Comparison of ENCODE assay signal across 16 cellular contexts in genomic region chr1:113890816-113891215, GRCh38. TPM values are rescaled to one million over a fixed set of nuclear protein-coding genes. Genes with fewer than 3 reads are reported as not detected.
DNase-seq lines count a peak whose midpoint lies in the region; ATAC-seq and TF ChIP-seq lines count a peak whose summit lies in the region.
"Had no signal": no experiment of that assay in that cellular context is flagged by ENCODE, and none has a peak within 500 bp of the region (broad histone marks: within the 10 kb centered on the region; RNA-seq: fewer than 3 reads in every experiment).

No MANE protein-coding gene starts in this region.

- H3K4me3 Mint-ChIP-seq in activated naive CD4-positive, alpha-beta T cell treated with anti-CD3 and anti-CD28 coated beads, Interleukin-2, amount 50 U/mL, for 24 hours: no peak overlapping the region
- H3K4me3 Mint-ChIP-seq in activated naive CD4-positive, alpha-beta T cell treated with anti-CD3 and anti-CD28 coated beads for 36 hours: no peak overlapping the region
- H3K4me3 Mint-ChIP-seq in CD4-positive, alpha-beta T cell: no peak overlapping the region
- H3K4me3 Mint-ChIP-seq in activated T-helper 1 cell treated with anti-CD3 and anti-CD28 coated beads, Interleukin-12 subunit alpha, Interleukin-12 subunit beta, Interleukin-2, Interleukin-4 antibody, amounts not matched to agents 30 ng/mL and 10 ng/mL and 1 ng/mL, durations not matched to agents 14 hours and 24 hours and 36 hours: no peak overlapping the region
- no peak overlapping the region for H3K4me3 Mint-ChIP-seq in immature natural killer cell
- H3K4me3 Mint-ChIP-seq: CD8-positive, alpha-beta memory T cell had no signal

- H3K9me3 Mint-ChIP-seq in activated naive CD4-positive, alpha-beta T cell treated with anti-CD3 and anti-CD28 coated beads, Interleukin-2, amount 50 U/mL, for 24 hours: no peaks in the 10 kb centered on the region
- H3K9me3 Mint-ChIP-seq in activated naive CD4-positive, alpha-beta T cell treated with anti-CD3 and anti-CD28 coated beads for 36 hours: no peaks in the 10 kb centered on the region
- H3K9me3 Mint-ChIP-seq in CD4-positive, alpha-beta T cell: no peaks in the 10 kb centered on the region
- no peaks in the 10 kb centered on the region for H3K9me3 Mint-ChIP-seq in activated T-helper 1 cell treated with anti-CD3 and anti-CD28 coated beads, Interleukin-12 subunit alpha, Interleukin-12 subunit beta, Interleukin-2, Interleukin-4 antibody, amounts not matched to agents 30 ng/mL and 10 ng/mL and 1 ng/mL, durations not matched to agents 14 hours and 24 hours and 36 hours
- H3K9me3 Mint-ChIP-seq in immature natural killer cell: no peaks in the 10 kb centered on the region
- H3K9me3 Mint-ChIP-seq: CD8-positive, alpha-beta memory T cell had no signal

- no peak for TF ChIP-seq CTCF in CD4-positive, alpha-beta T cell (IDR thresholded peaks at IDR 0.05)
- no peak for TF ChIP-seq CTCF in MM.1S (IDR thresholded peaks at IDR 0.05; ENCODE audit: low read length)

- ATAC-seq in CD4-positive, alpha-beta T cell (ENCODE audit: poor library complexity): no peak
- ATAC-seq: A549 had no signal

- H3K36me3 ChIP-seq in MM.1S (replicated peaks; ENCODE audit: insufficient read depth, low read length): no peaks in the 10 kb centered on the region

- H3K27ac ChIP-seq in CD4-positive, alpha-beta T cell (ENCODE audit: low read depth, low read length): no peak overlapping the region
- no peak overlapping the region for H3K27ac ChIP-seq in MM.1S (ENCODE audit: low read length)
- H3K27ac ChIP-seq: A549, C4-2B had no signal

- H3K4me1 Mint-ChIP-seq in activated naive CD4-positive, alpha-beta T cell treated with anti-CD3 and anti-CD28 coated beads, Interleukin-2, amount 50 U/mL, for 24 hours: peaks cover 34% of the 10 kb centered on the region
- peaks cover 19% of the 10 kb centered on the region for H3K4me1 Mint-ChIP-seq in activated naive CD4-positive, alpha-beta T cell treated with anti-CD3 and anti-CD28 coated beads for 36 hours (ENCODE audit: low read depth)
- H3K4me1 Mint-ChIP-seq in CD4-positive, alpha-beta T cell (ENCODE audit: low read depth): peaks cover 16% of the 10 kb centered on the region
- peaks cover 23% of the 10 kb centered on the region for H3K4me1 Mint-ChIP-seq in activated T-helper 1 cell treated with anti-CD3 and anti-CD28 coated beads, Interleukin-12 subunit alpha, Interleukin-12 subunit beta, Interleukin-2, Interleukin-4 antibody, amounts not matched to agents 30 ng/mL and 10 ng/mL and 1 ng/mL, durations not matched to agents 14 hours and 24 hours and 36 hours (ENCODE audit: low read depth)
- H3K4me1 Mint-ChIP-seq in immature natural killer cell: peaks cover 29% of the 10 kb centered on the region in 2 donors

- no peak overlapping the region for H3K4me3 ChIP-seq in MM.1S (ENCODE audit: low read length)
- H3K4me3 ChIP-seq: A549, HAP-1 had no signal

- DNase-seq in activated naive CD4-positive, alpha-beta T cell treated with anti-CD3 and anti-CD28 coated beads for 36 hours: no peak
- DNase-seq in CD4-positive, alpha-beta T cell: no peak
- no peak for DNase-seq in activated T-helper 1 cell treated with anti-CD3 and anti-CD28 coated beads, Interleukin-12 subunit alpha, Interleukin-12 subunit beta, Interleukin-2, Interleukin-4 antibody, amounts not matched to agents 30 ng/mL and 10 ng/mL and 1 ng/mL, durations not matched to agents 14 hours and 24 hours and 36 hours (ENCODE audit: low spot score)
- no peak for DNase-seq in immature natural killer cell
- no peak for DNase-seq in stimulated activated CD4-positive, alpha-beta T cell treated with anti-CD3 and anti-CD28 coated beads, Interleukin-2, amount 100 ng/mL, for 24 hours
- no peak for DNase-seq in MM.1S
- DNase-seq: BE2C; Caco-2; CD8-positive, alpha-beta memory T cell; DND-41; GDM1 had no signal

- H3K79me2 ChIP-seq in MM.1S (ENCODE audit: low read length): no peaks in the 10 kb centered on the region

- no peaks in the 10 kb centered on the region for H3K9me3 ChIP-seq in CD4-positive, alpha-beta T cell (ENCODE audit: control insufficient read depth, low read length)
- no peaks in the 10 kb centered on the region for H3K9me3 ChIP-seq in MM.1S (replicated peaks; ENCODE audit: insufficient read depth, low read length)
- H3K9me3 ChIP-seq: A549, BE2C, Caco-2, HAP-1 had no signal

- peaks cover 8% of the 10 kb centered on the region for H3K36me3 Mint-ChIP-seq in activated naive CD4-positive, alpha-beta T cell treated with anti-CD3 and anti-CD28 coated beads, Interleukin-2, amount 50 U/mL, for 24 hours
- peaks cover 9% of the 10 kb centered on the region for H3K36me3 Mint-ChIP-seq in activated naive CD4-positive, alpha-beta T cell treated with anti-CD3 and anti-CD28 coated beads for 36 hours (ENCODE audit: low read depth)
- peaks cover 23% of the 10 kb centered on the region for H3K36me3 Mint-ChIP-seq in CD4-positive, alpha-beta T cell (ENCODE audit: low read depth)
- peaks cover 22% of the 10 kb centered on the region for H3K36me3 Mint-ChIP-seq in activated T-helper 1 cell treated with anti-CD3 and anti-CD28 coated beads, Interleukin-12 subunit alpha, Interleukin-12 subunit beta, Interleukin-2, Interleukin-4 antibody, amounts not matched to agents 30 ng/mL and 10 ng/mL and 1 ng/mL, durations not matched to agents 14 hours and 24 hours and 36 hours (ENCODE audit: low read depth)
- peaks cover 5 to 18% (median 7%) of the 10 kb centered on the region in 3 donors for H3K36me3 Mint-ChIP-seq in immature natural killer cell

- H3K9me2 ChIP-seq in MM.1S (replicated peaks; ENCODE audit: insufficient read depth, low read length): no peaks in the 10 kb centered on the region

- H3K4me2 ChIP-seq in MM.1S (ENCODE audit: low read depth, low read length): no peak overlapping the region
- H3K4me2 ChIP-seq: A549 had no signal

- no peaks in the 10 kb centered on the region for H3K27me3 ChIP-seq in CD4-positive, alpha-beta T cell (ENCODE audit: control insufficient read depth, insufficient read depth, low read length)
- no peaks in the 10 kb centered on the region for H3K27me3 ChIP-seq in MM.1S (replicated peaks; ENCODE audit: insufficient read depth, low read length)
- H3K27me3 ChIP-seq: BE2C had no signal

- CTCF ChIA-PET in activated naive CD4-positive, alpha-beta T cell treated with anti-CD3 and anti-CD28 coated beads for 36 hours (lab: Charles Lee): no interaction called here
- CTCF ChIA-PET in CD4-positive, alpha-beta T cell (lab: Charles Lee): interaction anchor here (0.5 to 0.7 kb wide), 5 partner anchors 17 to 158 kb away, joined by 3 to 4 read pairs (median 3); no protein-coding TSS in a partner anchor

- no peaks in the 10 kb centered on the region for H3K4me1 ChIP-seq in MM.1S (ENCODE audit: low read length)
- H3K4me1 ChIP-seq: BE2C, Caco-2, HAP-1 had no signal

- intact Hi-C loops in activated naive CD4-positive, alpha-beta T cell treated with anti-CD3 and anti-CD28 coated beads for 36 hours (cut with micrococcal nuclease): no loop called here
- intact Hi-C loops in CD4-positive, alpha-beta T cell (cut with DNase I, micrococcal nuclease): no loop called here
- intact Hi-C loops in activated T-helper 1 cell treated with anti-CD3 and anti-CD28 coated beads, Interleukin-12 subunit alpha, Interleukin-12 subunit beta, Interleukin-2, Interleukin-4 antibody, amounts not matched to agents 30 ng/mL and 10 ng/mL and 1 ng/mL, durations not matched to agents 14 hours and 24 hours and 36 hours (cut with micrococcal nuclease): loop anchor here (1.0 kb wide), 1 partner anchor 17 kb away; no protein-coding TSS in a partner anchor

- H3K27ac Mint-ChIP-seq in activated naive CD4-positive, alpha-beta T cell treated with anti-CD3 and anti-CD28 coated beads, Interleukin-2, amount 50 U/mL, for 24 hours: peak overlapping the region; percentile 73
- no peak overlapping the region for H3K27ac Mint-ChIP-seq in activated naive CD4-positive, alpha-beta T cell treated with anti-CD3 and anti-CD28 coated beads for 36 hours
- H3K27ac Mint-ChIP-seq in CD4-positive, alpha-beta T cell: peak overlapping the region; percentile 9
- peak overlapping the region; percentile 49 for H3K27ac Mint-ChIP-seq in activated T-helper 1 cell treated with anti-CD3 and anti-CD28 coated beads, Interleukin-12 subunit alpha, Interleukin-12 subunit beta, Interleukin-2, Interleukin-4 antibody, amounts not matched to agents 30 ng/mL and 10 ng/mL and 1 ng/mL, durations not matched to agents 14 hours and 24 hours and 36 hours
- H3K27ac Mint-ChIP-seq in immature natural killer cell: peak overlapping the region in 4 of 6 donors; percentile 20 to 56 (median 33)

- no peaks in the 10 kb centered on the region for H3F3A ChIP-seq in MM.1S (ENCODE audit: insufficient read depth, low read length)

- POLR2A ChIA-PET in CD4-positive, alpha-beta T cell (lab: Charles Lee): interaction anchor here (1.0 to 1.3 kb wide), 2 partner anchors 12 to 31 kb away, joined by 3 read pairs; no protein-coding TSS in a partner anchor

- H3K27me3 Mint-ChIP-seq in activated naive CD4-positive, alpha-beta T cell treated with anti-CD3 and anti-CD28 coated beads, Interleukin-2, amount 50 U/mL, for 24 hours: no peaks in the 10 kb centered on the region
- no peaks in the 10 kb centered on the region for H3K27me3 Mint-ChIP-seq in activated naive CD4-positive, alpha-beta T cell treated with anti-CD3 and anti-CD28 coated beads for 36 hours (ENCODE audit: low read depth)
- H3K27me3 Mint-ChIP-seq in CD4-positive, alpha-beta T cell: no peaks in the 10 kb centered on the region
- H3K27me3 Mint-ChIP-seq in activated T-helper 1 cell treated with anti-CD3 and anti-CD28 coated beads, Interleukin-12 subunit alpha, Interleukin-12 subunit beta, Interleukin-2, Interleukin-4 antibody, amounts not matched to agents 30 ng/mL and 10 ng/mL and 1 ng/mL, durations not matched to agents 14 hours and 24 hours and 36 hours (ENCODE audit: insufficient read depth): no peaks in the 10 kb centered on the region
- no peaks in the 10 kb centered on the region for H3K27me3 Mint-ChIP-seq in immature natural killer cell (ENCODE audit: low read depth in 3 of 3)
- H3K27me3 Mint-ChIP-seq: CD8-positive, alpha-beta memory T cell had no signal

- no peaks in the 10 kb centered on the region for H4K20me1 ChIP-seq in MM.1S (ENCODE audit: insufficient read depth, low read length)

- no peak overlapping the region for H2AFZ ChIP-seq in MM.1S (ENCODE audit: low read length)

- H3K9ac ChIP-seq in MM.1S (ENCODE audit: low read length): no peak overlapping the region

RNA-seq across cellular contexts. Expression of gene BCL2L15, which starts 3.4 kb away (rescaled TPM):
- total RNA-seq in activated naive CD4-positive, alpha-beta T cell treated with anti-CD3 and anti-CD28 coated beads for 36 hours: under 1 TPM; 0.15 to 0.43 TPM
- total RNA-seq in CD4-positive, alpha-beta T cell: 1 to 10 TPM; 1.2 to 1.5 TPM
- 0.67 and 0.69 TPM in 2 replicates for total RNA-seq in activated T-helper 1 cell treated with anti-CD3 and anti-CD28 coated beads, Interleukin-12 subunit alpha, Interleukin-12 subunit beta, Interleukin-2, Interleukin-4 antibody, amounts not matched to agents 30 ng/mL and 10 ng/mL and 1 ng/mL, durations not matched to agents 14 hours and 24 hours and 36 hours
- under 1 TPM in 1 of 3 donors, not detected in 2; 0.11 TPM for polyA plus RNA-seq in immature natural killer cell
- polyA plus RNA-seq: CD8-positive, alpha-beta memory T cell had no signal

RNA-seq across cellular contexts. Expression of gene AP4B1, which starts 13.8 kb away (rescaled TPM):
- 10 to 100 TPM; 35.7 to 40.2 TPM for total RNA-seq in activated naive CD4-positive, alpha-beta T cell treated with anti-CD3 and anti-CD28 coated beads for 36 hours
- total RNA-seq in CD4-positive, alpha-beta T cell: 10 to 100 TPM; 44.1 to 48.0 TPM
- total RNA-seq in activated T-helper 1 cell treated with anti-CD3 and anti-CD28 coated beads, Interleukin-12 subunit alpha, Interleukin-12 subunit beta, Interleukin-2, Interleukin-4 antibody, amounts not matched to agents 30 ng/mL and 10 ng/mL and 1 ng/mL, durations not matched to agents 14 hours and 24 hours and 36 hours: 36.3 and 40.9 TPM in 2 replicates
- 10 to 100 TPM in 2 of 3 donors, 1 to 10 TPM in 1; 9.7 to 21.6 (median 18.6) TPM for polyA plus RNA-seq in immature natural killer cell

RNA-seq across cellular contexts. Expression of gene DCLRE1B, which starts 14.3 kb away (rescaled TPM):
- total RNA-seq in activated naive CD4-positive, alpha-beta T cell treated with anti-CD3 and anti-CD28 coated beads for 36 hours: 10 to 100 TPM; 17.7 to 18.3 TPM
- total RNA-seq in CD4-positive, alpha-beta T cell: 1 to 10 TPM; 6.4 to 6.8 TPM
- total RNA-seq in activated T-helper 1 cell treated with anti-CD3 and anti-CD28 coated beads, Interleukin-12 subunit alpha, Interleukin-12 subunit beta, Interleukin-2, Interleukin-4 antibody, amounts not matched to agents 30 ng/mL and 10 ng/mL and 1 ng/mL, durations not matched to agents 14 hours and 24 hours and 36 hours: 20.9 and 21.2 TPM in 2 replicates
- polyA plus RNA-seq in immature natural killer cell: 1 to 10 TPM; 2.0 to 8.4 (median 6.6) TPM

RNA-seq across cellular contexts. Expression of gene PTPN22, which starts 19.3 kb away (rescaled TPM):
- total RNA-seq in activated naive CD4-positive, alpha-beta T cell treated with anti-CD3 and anti-CD28 coated beads for 36 hours: 10 to 100 TPM; 43.9 to 50.9 TPM
- total RNA-seq in CD4-positive, alpha-beta T cell: 10 to 100 TPM; 28.3 to 30.2 TPM
- total RNA-seq in activated T-helper 1 cell treated with anti-CD3 and anti-CD28 coated beads, Interleukin-12 subunit alpha, Interleukin-12 subunit beta, Interleukin-2, Interleukin-4 antibody, amounts not matched to agents 30 ng/mL and 10 ng/mL and 1 ng/mL, durations not matched to agents 14 hours and 24 hours and 36 hours: 66.2 and 66.7 TPM in 2 replicates
- polyA plus RNA-seq in immature natural killer cell: 100 to 1,000 TPM in 1 of 3 donors, 10 to 100 TPM in 2; 80.9 to 109 (median 83.6) TPM
- total RNA-seq: Caco-2, H1 had no signal
- polyA plus RNA-seq: A549, H1 had no signal

RNA-seq across cellular contexts. Expression of gene HIPK1, which starts 38.3 kb away (rescaled TPM):
- total RNA-seq in activated naive CD4-positive, alpha-beta T cell treated with anti-CD3 and anti-CD28 coated beads for 36 hours: 10 to 100 TPM; 47.7 to 51.0 TPM
- 100 to 1,000 TPM; 245 to 251 TPM for total RNA-seq in CD4-positive, alpha-beta T cell
- total RNA-seq in activated T-helper 1 cell treated with anti-CD3 and anti-CD28 coated beads, Interleukin-12 subunit alpha, Interleukin-12 subunit beta, Interleukin-2, Interleukin-4 antibody, amounts not matched to agents 30 ng/mL and 10 ng/mL and 1 ng/mL, durations not matched to agents 14 hours and 24 hours and 36 hours: 100 and 101 TPM in 2 replicates
- 10 to 100 TPM in 2 of 3 donors, 1 to 10 TPM in 1; 4.3 to 27.5 (median 12.7) TPM for polyA plus RNA-seq in immature natural killer cell
